8 cellular contexts compared by ENCODE assay signal in genomic region chr2:157627594-157628281, GRCh38. TPM values are rescaled to one million over a fixed set of nuclear protein-coding genes. Genes with fewer than 3 reads are reported as not detected.
A peak's percentile ranks its signal among the peaks of the same experiment; 100 is the strongest.
DNase-seq lines count a peak whose midpoint lies in the region; ATAC-seq and TF ChIP-seq lines count a peak whose summit lies in the region.

No MANE protein-coding gene starts in this region.

- POLR2A ChIA-PET in activated B cell treated with CpG ODN at 0.5 μM for 24 hours (lab: Charles Lee), result interaction anchor here (0.6 kb wide), 1 partner anchor 191 kb away, joined by 7 read pairs; no protein-coding TSS in a partner anchor

- peaks cover 0 to 5% (median 0%) of the 10 kb centered on the region in 7 donors for H3K9me3 Mint-ChIP-seq in CD4-positive, CD25-positive, alpha-beta regulatory T cell
- H3K9me3 Mint-ChIP-seq in activated B cell treated with CpG ODN at 0.5 μM for 24 hours, result peaks cover 4% of the 10 kb centered on the region

- peak; percentile 3 to 36 for ATAC-seq in CD4-positive, CD25-positive, alpha-beta regulatory T cell (ENCODE audit: low read depth in 2 of 2)
- ATAC-seq in HG02938 (IDR thresholded peaks at IDR 0.05; ENCODE audit: unreplicated experiment), result peak; percentile 14
- peak; percentile 5 for ATAC-seq in activated B cell treated with CpG ODN at 0.5 μM for 24 hours (ENCODE audit: low read depth)

- no peak for TF ChIP-seq EP300 in stomach (IDR thresholded peaks at IDR 0.05)

- H3K9me3 ChIP-seq in CD4-positive, CD25-positive, alpha-beta regulatory T cell (ENCODE audit: control insufficient read depth in 2 of 2, low read length in 2 of 2), result no peaks in the 10 kb centered on the region
- H3K9me3 ChIP-seq in duodenal mucosa (ENCODE audit: control insufficient read depth in 1 of 2, low read length in 2 of 2), result no peaks in the 10 kb centered on the region
- H3K9me3 ChIP-seq in muscle layer of colon (ENCODE audit: low read length), result no peaks in the 10 kb centered on the region
- H3K9me3 ChIP-seq in stomach, result no peaks in the 10 kb centered on the region

- H3K9ac ChIP-seq in duodenal mucosa (ENCODE audit: low read depth in 1 of 2, low read length in 2 of 2) (peak overlapping the region; percentile 68 to 71), muscle layer of colon (ENCODE audit: low read length) (no peak overlapping the region)

- H3K36me3 ChIP-seq in CD4-positive, CD25-positive, alpha-beta regulatory T cell (ENCODE audit: control insufficient read depth, insufficient read depth, low read length), result no peaks in the 10 kb centered on the region
- no peaks in the 10 kb centered on the region for H3K36me3 ChIP-seq in duodenal mucosa (ENCODE audit: control insufficient read depth in 1 of 2, insufficient read depth in 2 of 2, low read length in 2 of 2)
- no peaks in the 10 kb centered on the region for H3K36me3 ChIP-seq in muscle layer of colon (ENCODE audit: insufficient read depth, low read length)
- H3K36me3 ChIP-seq in stomach, result no peaks in the 10 kb centered on the region

- peak overlapping the region; percentile 50 to 90 (median 86) for H3K4me3 Mint-ChIP-seq in CD4-positive, CD25-positive, alpha-beta regulatory T cell
- H3K4me3 Mint-ChIP-seq in activated B cell treated with CpG ODN at 0.5 μM for 24 hours, result peak overlapping the region; percentile 82

- intact Hi-C loops in activated B cell treated with CpG ODN at 0.5 μM for 24 hours (cut with micrococcal nuclease), result loop anchor here (1.0 to 5.0 kb wide), 4 partner anchors 130 to 830 kb away; partner anchors contain the start of genes ACVR1, CCDC148 and PKP4
- intact Hi-C loops in stomach (cut with DNase I; ENCODE audit: low total_unique reads), result no loop called here

- peaks cover 16% of the 10 kb centered on the region for H3K4me1 ChIP-seq in CD4-positive, CD25-positive, alpha-beta regulatory T cell (ENCODE audit: control insufficient read depth, insufficient read depth, low read length, poor library complexity, severe bottlenecking)
- H3K4me1 ChIP-seq in duodenal mucosa (ENCODE audit: control insufficient read depth in 1 of 2, insufficient read depth in 2 of 2, low read length in 2 of 2) (peaks cover 0 to 15% of the 10 kb centered on the region in 2 donors), muscle layer of colon (ENCODE audit: insufficient read depth, low read length) (no peaks in the 10 kb centered on the region), stomach (peaks cover 17 to 34% (median 21%) of the 10 kb centered on the region in 4 donors)

- H3K4me1 Mint-ChIP-seq in CD4-positive, CD25-positive, alpha-beta regulatory T cell, result peaks cover 4 to 40% (median 18%) of the 10 kb centered on the region in 4 donors
- peaks cover 22% of the 10 kb centered on the region for H3K4me1 Mint-ChIP-seq in activated B cell treated with CpG ODN at 0.5 μM for 24 hours

- peaks cover 10% of the 10 kb centered on the region for H3K27me3 ChIP-seq in CD4-positive, CD25-positive, alpha-beta regulatory T cell (ENCODE audit: control insufficient read depth, insufficient read depth, low read length)
- H3K27me3 ChIP-seq in duodenal mucosa (ENCODE audit: control insufficient read depth in 1 of 2, insufficient read depth in 2 of 2, low read length in 2 of 2) (no peaks in the 10 kb centered on the region), muscle layer of colon (ENCODE audit: control insufficient read depth in 1 of 2, insufficient read depth in 2 of 2, low read length in 2 of 2) (no peaks in the 10 kb centered on the region), stomach (peaks cover 0 to 19% (median 0%) of the 10 kb centered on the region in 3 donors)

- TF ChIP-seq CTCF in activated B cell treated with CpG ODN at 0.5 μM for 24 hours (IDR thresholded peaks at IDR 0.05), result no peak
- no peak for TF ChIP-seq CTCF in stomach (IDR thresholded peaks at IDR 0.05)

- peak overlapping the region; percentile 52 to 94 (median 88) for H3K27ac Mint-ChIP-seq in CD4-positive, CD25-positive, alpha-beta regulatory T cell
- no peak overlapping the region for H3K27ac Mint-ChIP-seq in activated B cell treated with CpG ODN at 0.5 μM for 24 hours

- no peaks in the 10 kb centered on the region for H3K36me3 Mint-ChIP-seq in CD4-positive, CD25-positive, alpha-beta regulatory T cell
- H3K36me3 Mint-ChIP-seq in activated B cell treated with CpG ODN at 0.5 μM for 24 hours (ENCODE audit: low read depth), result no peaks in the 10 kb centered on the region

- TF ChIP-seq POLR2A in stomach (IDR thresholded peaks at IDR 0.05), result no peak

- CTCF ChIA-PET in activated B cell treated with CpG ODN at 0.5 μM for 24 hours (lab: Charles Lee), result interaction anchor here (1.3 to 1.5 kb wide), 3 partner anchors 130 to 326 kb away, joined by 3 to 4 read pairs (median 3); no protein-coding TSS in a partner anchor

- H3K27ac ChIP-seq in CD4-positive, CD25-positive, alpha-beta regulatory T cell (ENCODE audit: insufficient read depth, low read length, poor library complexity, severe bottlenecking), result no peak overlapping the region
- no peak overlapping the region for H3K27ac ChIP-seq in duodenal mucosa (ENCODE audit: low read depth, low read length)
- no peak overlapping the region for H3K27ac ChIP-seq in muscle layer of colon (ENCODE audit: low read depth, low read length)
- peak overlapping the region; percentile 77 to 98 (median 80) for H3K27ac ChIP-seq in stomach

- WGBS in stomach, 5 donors, result 4 to 7% (median 5%) methylated on average over 18 of the region's 18 CpGs

- peak overlapping the region; percentile 54 for H3K4me3 ChIP-seq in CD4-positive, CD25-positive, alpha-beta regulatory T cell (ENCODE audit: low read depth, low read length)
- H3K4me3 ChIP-seq in duodenal mucosa (ENCODE audit: low read depth in 1 of 2, low read length in 2 of 2), result peak overlapping the region; percentile 76 to 85
- peak overlapping the region; percentile 53 to 64 for H3K4me3 ChIP-seq in muscle layer of colon (ENCODE audit: low read depth in 1 of 2, low read length in 2 of 2)
- H3K4me3 ChIP-seq in stomach, result peak overlapping the region; percentile 56 to 70 (median 63)

- peak in 2 of 3 donors; percentile 17 to 35 for DNase-seq in CD4-positive, CD25-positive, alpha-beta regulatory T cell
- peak; percentile 16 for DNase-seq in activated B cell treated with CpG ODN at 0.5 μM for 24 hours
- DNase-seq in stomach, result peak; percentile 49
- DNase-seq in SIG-M5 (lab: John Stamatoyannopoulos, UW), result no peak
- DNase-seq in GF-D8 (lab: John Stamatoyannopoulos, UW), result no peak

- peaks cover 25% of the 10 kb centered on the region for H3K27me3 Mint-ChIP-seq in CD4-positive, CD25-positive, alpha-beta regulatory T cell
- H3K27me3 Mint-ChIP-seq in activated B cell treated with CpG ODN at 0.5 μM for 24 hours, result peaks cover 12% of the 10 kb centered on the region

RNA-seq across cellular contexts. Expression of gene ACVR1C, which starts 0.9 kb away (rescaled TPM):
- 1.1 TPM for total RNA-seq in CD4-positive, CD25-positive, alpha-beta regulatory T cell
- under 1 TPM; 0.05 to 0.84 (median 0.51) TPM for polyA plus RNA-seq in CD4-positive, CD25-positive, alpha-beta regulatory T cell
- total RNA-seq in activated B cell treated with CpG ODN at 0.5 μM for 24 hours, result 0.20 and 0.32 TPM in 2 replicates
- 1 to 10 TPM in 3 of 5 donors, under 1 TPM in 1, not detected in 1; under 0.01 to 8.4 (median 1.4) TPM for total RNA-seq in stomach
- polyA plus RNA-seq in stomach, result under 1 TPM; 0.28 to 0.61 (median 0.31) TPM

Comparison
In these comparisons a context has a peak if more than half of its experiments do, and no peak if none do; other contexts are left out.
1. DNase-seq: peak in CD4-positive, CD25-positive, alpha-beta regulatory T cell (2 of 3), activated B cell treated with CpG ODN at 0.5 μM for 24 hours (single experiment) and stomach (single experiment); none in SIG-M5 (single experiment) and GF-D8 (single experiment).
2. H3K27ac ChIP-seq: peak in stomach (5 of 5); none in CD4-positive, CD25-positive, alpha-beta regulatory T cell (single experiment), duodenal mucosa (single experiment) and muscle layer of colon (single experiment).
3. Peak in every context shown above with its lines, with median percentiles within 50 percentile points of each other: ATAC-seq and H3K4me3 ChIP-seq.